In genomic region chr6:79941489-79942151, GRCh38 we compare ENCODE assay signal across 16 cellular contexts.
"Had no signal": no experiment of that assay in that cellular context is flagged by ENCODE, and none has a peak within 500 bp of the region (broad histone marks: within the 10 kb centered on the region; RNA-seq: fewer than 3 reads in every experiment).

No MANE protein-coding gene starts in this region.

- ATAC-seq: activated CD4-positive, CD25-positive, alpha-beta regulatory T cell treated with anti-CD3 and anti-CD28 coated beads, Interleukin-2, amount 50 U/mL, for 24 hours; activated naive CD4-positive, alpha-beta T cell treated with anti-CD3 and anti-CD28 coated beads, Interleukin-2, amount 50 U/mL, for 72 hours; left ventricle myocardium superior; right cardiac atrium; stimulated activated naive CD8-positive, alpha-beta T cell treated with anti-CD3 and anti-CD28 coated beads, Interleukin-15, Interleukin-2, amounts not matched to agents 100 U/mL and 50 U/mL, for 24 hours had no signal

- DNase-seq: activated gamma-delta T cell; activated T-cell treated with anti-CD3 and anti-CD28 coated beads, Interleukin-2, amount 50 U/mL, for 24 hours; caudate nucleus; esophagus squamous epithelium; hippocampal formation; left ventricle myocardium superior; right cardiac atrium; small intestine; stimulated activated CD4-positive, alpha-beta T cell treated with anti-CD3 and anti-CD28 coated beads, Interleukin-4, amount 100 ng/mL, for 4 hours; stimulated activated CD8-positive, alpha-beta memory T cell treated with anti-CD3 and anti-CD28 coated beads, Interleukin-4, amount 100 ng/mL, for 48 hours; stimulated activated naive CD8-positive, alpha-beta T cell treated with anti-CD3 and anti-CD28 coated beads, Interleukin-15, Interleukin-2, amounts not matched to agents 100 U/mL and 50 U/mL, for 24 hours had no signal

- H3K4me3 ChIP-seq: esophagus squamous epithelium, prostate gland had no signal

- H3K4me3 Mint-ChIP-seq: activated T-cell treated with anti-CD3 and anti-CD28 coated beads, Interleukin-2, amount 50 U/mL, for 24 hours; type B pancreatic cell had no signal

- FAIRE-seq: colon, small intestine had no signal

- H3K27ac Mint-ChIP-seq: activated naive CD4-positive, alpha-beta T cell treated with anti-CD3 and anti-CD28 coated beads, Interleukin-2, amount 50 U/mL, for 72 hours; activated T-cell treated with anti-CD3 and anti-CD28 coated beads, Interleukin-2, amount 50 U/mL, for 24 hours; type B pancreatic cell had no signal

- H3K36me3 Mint-ChIP-seq: type B pancreatic cell had no signal

- H3K9me3 Mint-ChIP-seq: activated naive CD4-positive, alpha-beta T cell treated with anti-CD3 and anti-CD28 coated beads, Interleukin-2, amount 50 U/mL, for 72 hours; activated T-cell treated with anti-CD3 and anti-CD28 coated beads, Interleukin-2, amount 50 U/mL, for 24 hours; type B pancreatic cell had no signal
